ENCODE assay signal across 8 cellular contexts in the genomic region with DNA sequence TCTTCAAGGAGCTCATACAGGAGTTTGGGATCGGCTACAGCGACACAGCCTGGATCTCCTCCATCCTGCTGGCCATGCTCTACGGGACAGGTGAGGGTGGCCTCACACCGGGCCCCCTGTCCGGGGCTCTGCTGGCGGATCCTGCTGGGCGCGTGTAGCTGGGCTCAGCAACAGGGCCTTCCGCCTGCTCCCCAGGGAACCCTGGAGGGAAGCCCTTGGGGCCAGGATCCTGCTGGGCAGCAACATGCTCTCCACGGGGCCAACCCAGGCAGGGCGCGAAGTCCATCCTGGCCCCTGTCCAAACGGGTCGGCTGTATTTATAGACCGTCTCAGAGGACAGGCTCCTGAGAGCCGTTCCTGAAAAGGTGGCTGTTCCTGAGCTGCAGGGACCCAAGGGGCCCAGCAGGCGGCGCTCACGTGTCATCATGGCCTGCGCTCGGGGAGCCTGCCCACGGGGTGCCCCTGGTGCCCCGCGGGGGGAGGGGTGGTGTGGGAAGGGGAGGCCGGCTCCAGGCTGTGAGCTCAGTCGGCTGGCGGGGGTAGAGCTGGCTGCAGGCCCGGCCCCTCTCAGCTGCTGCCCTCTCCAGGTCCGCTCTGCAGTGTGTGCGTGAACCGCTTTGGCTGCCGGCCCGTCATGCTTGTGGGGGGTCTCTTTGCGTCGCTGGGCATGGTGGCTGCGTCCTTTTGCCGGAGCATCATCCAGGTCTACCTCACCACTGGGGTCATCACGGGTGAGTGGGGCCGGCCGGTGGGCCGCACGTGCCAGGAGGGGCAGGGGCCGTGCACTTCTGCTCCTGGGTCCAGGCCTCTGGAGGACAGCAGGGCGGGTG. TPM values are rescaled to one million over a fixed set of nuclear protein-coding genes. Genes with fewer than 3 reads are reported as not detected.
DNase-seq lines count a peak whose midpoint lies in the region; ATAC-seq and TF ChIP-seq lines count a peak whose summit lies in the region.

No MANE protein-coding gene starts in this region.

- H3K36me3 ChIP-seq in cardiac muscle cell (peaks cover 24% of the 10 kb centered on the region), sigmoid colon (peaks cover 0 to 19% (median 3%) of the 10 kb centered on the region in 4 donors)

- H3K27ac ChIP-seq in cardiac muscle cell (peak overlapping the region; percentile 63), sigmoid colon (peak overlapping the region; percentile 62 to 90 (median 86))

- TF ChIP-seq EP300 in sigmoid colon (IDR thresholded peaks at IDR 0.05): no peak

- no peak for TF ChIP-seq POLR2A in sigmoid colon (IDR thresholded peaks at IDR 0.05)

- 40 to 51% methylated on average over 44 of the region's 44 CpGs for WGBS in sigmoid colon, 2 donors

- H3K4me1 ChIP-seq in cardiac muscle cell (ENCODE audit: low read depth) (peaks cover 56% of the 10 kb centered on the region), sigmoid colon (peaks cover 0 to 83% (median 70%) of the 10 kb centered on the region in 4 donors)

- TF ChIP-seq CTCF in cardiac muscle cell (IDR thresholded peaks at IDR 0.05; ENCODE audit: low read depth, low read length) (peak; percentile 86), sigmoid colon (IDR thresholded peaks at IDR 0.05) (peak; percentile 85 to 97 (median 96))

- intact Hi-C loops in sigmoid colon (cut with DNase I): loop anchor here (1.0 to 2.0 kb wide), 2 partner anchors 62 to 85 kb away; no protein-coding TSS in a partner anchor

- H3K9me3 ChIP-seq in cardiac muscle cell (ENCODE audit: low read depth) (no peaks in the 10 kb centered on the region), sigmoid colon (no peaks in the 10 kb centered on the region)

- DNase-seq in C1 segment of cervical spinal cord (lab: John Stamatoyannopoulos, UW) (peak in 11 of 14 donors; percentile 16 to 69 (median 49)), HuH-7 (ENCODE audit: low spot score) (peak; percentile 75), cardiac muscle cell (ENCODE audit: low read depth in 1 of 2, low spot score in 1 of 2) (peak; percentile 63 to 86), sigmoid colon (peak; percentile 89)
- peak; percentile 32 for DNase-seq in activated naive CD8-positive, alpha-beta T cell treated with anti-CD3 and anti-CD28 coated beads, Interleukin-2, amount 50 U/mL, for 16 hours (ENCODE audit: low read depth, low spot score)

- no peak overlapping the region for H3K4me3 ChIP-seq in cardiac muscle cell
- H3K4me3 ChIP-seq in sigmoid colon: no peak overlapping the region

- peak; percentile 54 for ATAC-seq in SK-N-SH treated with all-trans-retinoic acid at 6 μM for 48 hours
- no peak for ATAC-seq in HG03378 (IDR thresholded peaks at IDR 0.05; ENCODE audit: unreplicated experiment)
- no peak for ATAC-seq in HG03521 (IDR thresholded peaks at IDR 0.05; ENCODE audit: unreplicated experiment)

- no peaks in the 10 kb centered on the region for H3K27me3 ChIP-seq in cardiac muscle cell
- H3K27me3 ChIP-seq in sigmoid colon: no peaks in the 10 kb centered on the region

TF ChIP-seq in SK-N-SH treated with all-trans-retinoic acid at 6 μM for 48 hours, 23 proteins besides CTCF, POLR2A, EP300 and RAD21:
- no peak for TF ChIP-seq ZC3H10 (CRISPR knock-in tag; IDR thresholded peaks at IDR 0.05)
- no peak for TF ChIP-seq TCF4 (CRISPR knock-in tag; IDR thresholded peaks at IDR 0.05; ENCODE audit: borderline replicate concordance)
- TF ChIP-seq BACH2 (CRISPR knock-in tag; IDR thresholded peaks at IDR 0.05; ENCODE audit: borderline replicate concordance): no peak
- TF ChIP-seq TOX (CRISPR knock-in tag; IDR thresholded peaks at IDR 0.05; ENCODE audit: borderline replicate concordance): no peak
- TF ChIP-seq, protein P1, sequence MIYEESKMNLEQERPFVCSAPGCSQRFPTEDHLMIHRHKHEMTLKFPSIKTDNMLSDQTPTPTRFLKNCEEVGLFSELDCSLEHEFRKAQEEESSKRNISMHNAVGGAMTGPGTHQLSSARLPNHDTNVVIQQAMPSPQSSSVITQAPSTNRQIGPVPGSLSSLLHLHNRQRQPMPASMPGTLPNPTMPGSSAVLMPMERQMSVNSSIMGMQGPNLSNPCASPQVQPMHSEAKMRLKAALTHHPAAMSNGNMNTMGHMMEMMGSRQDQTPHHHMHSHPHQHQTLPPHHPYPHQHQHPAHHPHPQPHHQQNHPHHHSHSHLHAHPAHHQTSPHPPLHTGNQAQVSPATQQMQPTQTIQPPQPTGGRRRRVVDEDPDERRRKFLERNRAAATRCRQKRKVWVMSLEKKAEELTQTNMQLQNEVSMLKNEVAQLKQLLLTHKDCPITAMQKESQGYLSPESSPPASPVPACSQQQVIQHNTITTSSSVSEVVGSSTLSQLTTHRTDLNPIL (CRISPR knock-in tag; IDR thresholded peaks at IDR 0.05; ENCODE audit: low read depth): no peak

RNA-seq across cellular contexts. Expression of gene SLC16A3, which starts 7.5 kb away (rescaled TPM):
- 313 and 327 TPM in 2 replicates for total RNA-seq in cardiac muscle cell
- 55.6 and 63.2 TPM in 2 replicates for polyA plus RNA-seq in cardiac muscle cell
- total RNA-seq in sigmoid colon: 10 to 100 TPM in 3 of 4 donors, 1 to 10 TPM in 1; 9.6 to 19.7 (median 11.6) TPM
- polyA plus RNA-seq in sigmoid colon: 100 to 1,000 TPM in 1 of 3 donors, 10 to 100 TPM in 2; 10.8 to 140 (median 37.9) TPM

RNA-seq across cellular contexts. Expression of gene CCDC57, which starts 23.7 kb away (rescaled TPM):
- total RNA-seq in cardiac muscle cell (28.3 and 46.2 TPM in 2 replicates), sigmoid colon (10 to 100 TPM; 13.3 to 34.1 (median 20.8) TPM)
- polyA plus RNA-seq in cardiac muscle cell (53.5 and 56.0 TPM in 2 replicates), sigmoid colon (10 to 100 TPM; 17.4 to 47.8 (median 25.4) TPM)

RNA-seq across cellular contexts. Expression of gene CSNK1D, which starts 37.1 kb away (rescaled TPM):
- total RNA-seq in cardiac muscle cell (40.3 and 53.1 TPM in 2 replicates), sigmoid colon (10 to 100 TPM; 45.1 to 61.2 (median 48.9) TPM)
- polyA plus RNA-seq in cardiac muscle cell (106 and 134 TPM in 2 replicates), sigmoid colon (100 to 1,000 TPM in 1 of 3 donors, 10 to 100 TPM in 2; 55.9 to 142 (median 86.2) TPM)

Comparison
In these comparisons a context has a peak if more than half of its experiments do, and no peak if none do; other contexts are left out.
1. DNase-seq: peak in every context shown above with its lines; median percentile 89 in sigmoid colon; 75 in HuH-7; 74 in cardiac muscle cell; 49 in C1 segment of cervical spinal cord; 32 in activated naive CD8-positive, alpha-beta T cell treated with anti-CD3 and anti-CD28 coated beads, Interleukin-2, amount 50 U/mL, for 16 hours.
2. RNA of gene SLC16A3, which starts 7.5 kb away (total RNA-seq): 313 to 327 TPM in cardiac muscle cell; 9.6 to 19.7 TPM in sigmoid colon; every median in the first group is over 10 times any median in the second.